In genomic region chr17:1110844-1111598, GRCh38 we compare ENCODE assay signal across 8 cellular contexts.
DNase-seq lines count a peak whose midpoint lies in the region; ATAC-seq, FAIRE-seq and TF ChIP-seq lines count a peak whose summit lies in the region.

No MANE protein-coding gene starts in this region.

- peak overlapping the region; percentile 66 for H3K4me3 Mint-ChIP-seq in astrocyte (ENCODE audit: unreplicated experiment)

- ATAC-seq in HG03439 (IDR thresholded peaks at IDR 0.05; ENCODE audit: unreplicated experiment), result no peak

- peak overlapping the region; percentile 87 for H3K27ac Mint-ChIP-seq in astrocyte (ENCODE audit: unreplicated experiment)

- peak overlapping the region; percentile 90 for H3K4me2 ChIP-seq in astrocyte (ENCODE audit: low read length)

- H3K27me3 ChIP-seq in astrocyte (ENCODE audit: insufficient read depth, low read length), result no peaks in the 10 kb centered on the region
- H3K27me3 ChIP-seq in spleen (replicated peaks in 1 of 7), result no peaks in the 10 kb centered on the region

- intact Hi-C loops in spleen (cut with DNase I; ENCODE audit: low total_unique reads), result no loop called here

- H3K4me1 Mint-ChIP-seq in astrocyte (ENCODE audit: low read depth, unreplicated experiment), result peaks cover 31% of the 10 kb centered on the region

- H3K9me3 Mint-ChIP-seq in astrocyte (ENCODE audit: unreplicated experiment), result no peaks in the 10 kb centered on the region

- H3K36me3 Mint-ChIP-seq in astrocyte (ENCODE audit: low read depth, unreplicated experiment), result no peaks in the 10 kb centered on the region

- no peaks in the 10 kb centered on the region for H3K9me3 ChIP-seq in astrocyte (ENCODE audit: insufficient read depth, low read depth, low read length)
- no peaks in the 10 kb centered on the region for H3K9me3 ChIP-seq in spleen

- no peak for TF ChIP-seq CTCF in astrocyte (IDR thresholded peaks at IDR 0.05; ENCODE audit: insufficient read depth, low read depth, low read length)
- TF ChIP-seq CTCF in spleen (IDR thresholded peaks at IDR 0.05 in 8 of 11, conservative IDR thresholded peaks at IDR 0.05 in 3 of 11), result no peak

- H3K36me3 ChIP-seq in astrocyte (ENCODE audit: insufficient read depth, low read length) (no peaks in the 10 kb centered on the region), spleen (peaks cover 0 to 8% (median 0%) of the 10 kb centered on the region in 6 donors)

- peak; percentile 67 for FAIRE-seq in astrocyte (lab: Jason Lieb, UNC)

- DNase-seq in DMS 273 (lab: John Stamatoyannopoulos, UW; ENCODE audit: unreplicated experiment), result peak; percentile 33
- DNase-seq in DMS 273 treated with DMSO at 0.1 percent for 48 hours (lab: John Stamatoyannopoulos, UW), result no peak
- peak; percentile 21 for DNase-seq in NCI-H1092 (lab: John Stamatoyannopoulos, UW)
- DNase-seq in astrocyte (ENCODE audit: low read depth), result peak; percentile 84
- DNase-seq in iris pigment epithelial cell (ENCODE audit: low read depth), result peak; percentile 71
- DNase-seq in spleen, result no peak
- no peak for DNase-seq in NCI-H748 (lab: John Stamatoyannopoulos, UW; ENCODE audit: unreplicated experiment)

- peak overlapping the region; percentile 68 for H3K9ac ChIP-seq in astrocyte (ENCODE audit: low read length)

- no peak for TF ChIP-seq POLR2A in spleen (IDR thresholded peaks at IDR 0.05)

- H3K79me2 ChIP-seq in astrocyte (ENCODE audit: insufficient read depth, low read length), result peaks cover 42% of the 10 kb centered on the region

- H3K27ac ChIP-seq in astrocyte (ENCODE audit: low read depth, low read length) (peak overlapping the region; percentile 93), spleen (peak overlapping the region in 7 of 8 donors; percentile 24 to 95 (median 89))

- H3K4me3 ChIP-seq in astrocyte (ENCODE audit: insufficient read depth, low read depth, low read length) (no peak overlapping the region), spleen (peak overlapping the region in 1 of 8 donors; percentile 85)

- WGBS in spleen, 5 donors, result 34 to 55% (median 45%) methylated on average over 17 to 19 of the region's 19 CpGs

- H3K27me3 Mint-ChIP-seq in astrocyte (ENCODE audit: low read depth, unreplicated experiment), result no peaks in the 10 kb centered on the region

- peaks cover 48% of the 10 kb centered on the region for H3K4me1 ChIP-seq in astrocyte (ENCODE audit: insufficient read depth, low read length)
- H3K4me1 ChIP-seq in spleen, result peaks cover 24 to 88% (median 63%) of the 10 kb centered on the region in 6 donors

- peak overlapping the region; percentile 35 for H2AFZ ChIP-seq in astrocyte (ENCODE audit: low read depth, low read length)

- peaks cover 21% of the 10 kb centered on the region for H4K20me1 ChIP-seq in astrocyte (ENCODE audit: insufficient read depth, low read length)

Comparison
In these comparisons a context has a peak if more than half of its experiments do, and no peak if none do; other contexts are left out.
1. DNase-seq: peak in DMS 273 (single experiment), NCI-H1092 (single experiment), astrocyte (single experiment) and iris pigment epithelial cell (single experiment); none in DMS 273 treated with DMSO at 0.1 percent for 48 hours (single experiment), spleen (single experiment) and NCI-H748 (single experiment).